Comparison of ENCODE assay signal across 22 cellular contexts in genomic region chr11:5880329-5880728, GRCh38.
"Had no signal": no experiment of that assay in that cellular context is flagged by ENCODE, and none has a peak within 500 bp of the region (broad histone marks: within the 10 kb centered on the region; RNA-seq: fewer than 3 reads in every experiment).

OR52E4 (plus strand) TSS chr11:5880629; CDS start chr11:5884293, 3,664 bp downstream.

- H3K4me1 Mint-ChIP-seq: endodermal cell had no signal

- H3K9me3 Mint-ChIP-seq: dendritic cell treated with granulocyte-macrophage colony-stimulating factor and Interleukin-4, amounts not matched to agents 40 ng/mL and 50 ng/mL, for 4 days; effector memory CD8-positive, alpha-beta T cell; endodermal cell had no signal

- H3K27me3 Mint-ChIP-seq: dendritic cell treated with granulocyte-macrophage colony-stimulating factor and Interleukin-4, amounts not matched to agents 40 ng/mL and 50 ng/mL, for 4 days had no signal

- ATAC-seq: effector memory CD8-positive, alpha-beta T cell; esophagus mucosa; foreskin keratinocyte; gastrocnemius medialis; gastroesophageal sphincter; heart left ventricle; heart right ventricle had no signal

- DNase-seq: colonic mucosa; cortex of kidney; dermis blood vessel endothelial cell; dorsolateral prefrontal cortex; effector CD4-positive, alpha-beta T cell; effector CD8-positive, alpha-beta T cell; effector memory CD4-positive, alpha-beta T cell; effector memory CD8-positive, alpha-beta T cell; endodermal cell; erythroblast; esophagus squamous epithelium; foreskin fibroblast; foreskin keratinocyte; foreskin melanocyte; gastrocnemius medialis; glutamatergic neuron; head of caudate nucleus; heart left ventricle; heart right ventricle had no signal

- H3K27ac Mint-ChIP-seq: dendritic cell treated with granulocyte-macrophage colony-stimulating factor and Interleukin-4, amounts not matched to agents 40 ng/mL and 50 ng/mL, for 4 days; effector memory CD8-positive, alpha-beta T cell; endodermal cell had no signal

- H3K4me3 Mint-ChIP-seq: dendritic cell treated with granulocyte-macrophage colony-stimulating factor and Interleukin-4, amounts not matched to agents 40 ng/mL and 50 ng/mL, for 4 days; effector memory CD8-positive, alpha-beta T cell; endodermal cell had no signal
